ENCODE assay signal across 1 cellular context in the genomic region with DNA sequence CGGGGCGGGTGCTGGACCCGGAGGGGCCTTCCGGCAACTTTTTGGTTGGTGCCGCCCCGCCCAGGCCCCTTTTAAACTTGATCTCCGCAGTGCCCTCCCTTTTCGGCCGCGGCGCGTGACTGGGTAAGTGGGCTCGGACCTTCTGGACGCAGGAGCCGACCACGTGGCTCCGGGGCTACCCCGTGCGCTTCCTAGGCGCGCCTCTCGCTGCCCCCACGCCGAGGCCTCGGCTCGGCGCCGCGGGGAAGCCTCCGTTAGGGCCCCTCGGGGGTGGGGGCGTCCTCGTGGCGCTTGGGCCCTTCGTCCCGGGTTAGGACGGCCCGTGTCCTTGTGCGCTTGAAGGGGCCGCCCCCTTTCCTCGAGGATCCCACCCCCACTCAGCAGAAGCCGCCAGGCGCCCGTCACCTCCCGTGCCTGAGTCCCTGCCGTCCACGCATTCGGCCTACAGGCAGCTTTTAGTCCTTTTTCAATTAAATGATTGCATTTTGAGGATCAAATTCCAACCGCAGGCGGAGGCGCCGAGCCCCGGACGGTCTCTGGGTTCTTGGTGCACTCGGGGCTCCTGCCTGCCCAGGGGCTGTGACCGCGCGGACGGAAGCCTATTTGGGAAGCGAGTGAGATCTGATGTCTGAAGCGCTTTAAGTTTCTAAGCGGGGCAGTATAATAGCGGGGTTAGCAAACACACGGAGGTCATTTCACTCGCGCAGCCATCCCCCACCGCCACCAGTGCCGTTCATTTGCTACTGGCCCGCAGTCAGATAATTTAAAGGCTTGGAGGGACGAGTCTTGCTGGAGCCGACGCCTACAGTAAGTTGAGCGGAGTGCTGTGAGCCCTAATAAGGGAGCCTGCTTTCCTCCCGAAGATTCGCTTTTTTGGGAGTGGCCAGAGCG.
TF ChIP-seq lines count a peak whose summit lies in the region.

No MANE protein-coding gene starts in this region.

TF ChIP-seq in HepG2, 621 proteins besides CTCF, POLR2A, EP300 and RAD21 (continued from another document and continues in another):
- TF ChIP-seq, protein P1, sequence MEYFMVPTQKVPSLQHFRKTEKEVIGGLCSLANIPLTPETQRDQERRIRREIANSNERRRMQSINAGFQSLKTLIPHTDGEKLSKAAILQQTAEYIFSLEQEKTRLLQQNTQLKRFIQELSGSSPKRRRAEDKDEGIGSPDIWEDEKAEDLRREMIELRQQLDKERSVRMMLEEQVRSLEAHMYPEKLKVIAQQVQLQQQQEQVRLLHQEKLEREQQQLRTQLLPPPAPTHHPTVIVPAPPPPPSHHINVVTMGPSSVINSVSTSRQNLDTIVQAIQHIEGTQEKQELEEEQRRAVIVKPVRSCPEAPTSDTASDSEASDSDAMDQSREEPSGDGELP (IDR thresholded peaks at IDR 0.05; ENCODE audit: borderline replicate concordance, low read depth): no peak
- TF ChIP-seq HDAC1 (CRISPR knock-in tag; IDR thresholded peaks at IDR 0.05) (peak; percentile 50), KDM2A (CRISPR knock-in tag; IDR thresholded peaks at IDR 0.05; ENCODE audit: borderline replicate concordance, low read depth) (peak; percentile 82), ZNF24 (IDR thresholded peaks at IDR 0.05) (no peak), ZNF614 (CRISPR knock-in tag; IDR thresholded peaks at IDR 0.05; ENCODE audit: borderline replicate concordance) (no peak), RELA (CRISPR knock-in tag; IDR thresholded peaks at IDR 0.05) (no peak; the same call in 1 of the 2 replicates), ATF7 (IDR thresholded peaks at IDR 0.05) (no peak), ATF7 (CRISPR knock-in tag; IDR thresholded peaks at IDR 0.05) (no peak), AHR (CRISPR knock-in tag; IDR thresholded peaks at IDR 0.05) (peak; percentile 25; the same call in 1 of the 2 replicates), ZNF569 (CRISPR knock-in tag; IDR thresholded peaks at IDR 0.05; ENCODE audit: borderline replicate concordance) (no peak), RBM39 (IDR thresholded peaks at IDR 0.05; ENCODE audit: low read depth, low read length, poor library complexity, severe bottlenecking) (peak; percentile 56), ZNF468 (CRISPR knock-in tag; IDR thresholded peaks at IDR 0.05) (0 out of 2 replicates have a peak, but pooled peaks have one; percentile 57), SMAD3 (CRISPR knock-in tag; IDR thresholded peaks at IDR 0.05) (no peak; the same call in 1 of the 2 replicates), AGO1 (IDR thresholded peaks at IDR 0.05; ENCODE audit: low read depth, low read length, poor library complexity, severe bottlenecking) (no peak), SOX5 (CRISPR knock-in tag; IDR thresholded peaks at IDR 0.05; ENCODE audit: borderline replicate concordance) (no peak), SNRNP70 (IDR thresholded peaks at IDR 0.05; ENCODE audit: low read depth, low read length) (no peak), ZNF430 (CRISPR knock-in tag; IDR thresholded peaks at IDR 0.05) (peak; percentile 68), ZNF747 (CRISPR knock-in tag; IDR thresholded peaks at IDR 0.05; ENCODE audit: borderline replicate concordance) (0 out of 2 replicates have a peak, but pooled peaks have one; percentile 33), ZNF501 (CRISPR knock-in tag; IDR thresholded peaks at IDR 0.05) (peak; percentile 71; the same call in 1 of the 2 replicates), ZBTB7A (CRISPR knock-in tag; IDR thresholded peaks at IDR 0.05) (peak; percentile 72; the same call in 1 of the 2 replicates)
- TF ChIP-seq, protein P2, sequence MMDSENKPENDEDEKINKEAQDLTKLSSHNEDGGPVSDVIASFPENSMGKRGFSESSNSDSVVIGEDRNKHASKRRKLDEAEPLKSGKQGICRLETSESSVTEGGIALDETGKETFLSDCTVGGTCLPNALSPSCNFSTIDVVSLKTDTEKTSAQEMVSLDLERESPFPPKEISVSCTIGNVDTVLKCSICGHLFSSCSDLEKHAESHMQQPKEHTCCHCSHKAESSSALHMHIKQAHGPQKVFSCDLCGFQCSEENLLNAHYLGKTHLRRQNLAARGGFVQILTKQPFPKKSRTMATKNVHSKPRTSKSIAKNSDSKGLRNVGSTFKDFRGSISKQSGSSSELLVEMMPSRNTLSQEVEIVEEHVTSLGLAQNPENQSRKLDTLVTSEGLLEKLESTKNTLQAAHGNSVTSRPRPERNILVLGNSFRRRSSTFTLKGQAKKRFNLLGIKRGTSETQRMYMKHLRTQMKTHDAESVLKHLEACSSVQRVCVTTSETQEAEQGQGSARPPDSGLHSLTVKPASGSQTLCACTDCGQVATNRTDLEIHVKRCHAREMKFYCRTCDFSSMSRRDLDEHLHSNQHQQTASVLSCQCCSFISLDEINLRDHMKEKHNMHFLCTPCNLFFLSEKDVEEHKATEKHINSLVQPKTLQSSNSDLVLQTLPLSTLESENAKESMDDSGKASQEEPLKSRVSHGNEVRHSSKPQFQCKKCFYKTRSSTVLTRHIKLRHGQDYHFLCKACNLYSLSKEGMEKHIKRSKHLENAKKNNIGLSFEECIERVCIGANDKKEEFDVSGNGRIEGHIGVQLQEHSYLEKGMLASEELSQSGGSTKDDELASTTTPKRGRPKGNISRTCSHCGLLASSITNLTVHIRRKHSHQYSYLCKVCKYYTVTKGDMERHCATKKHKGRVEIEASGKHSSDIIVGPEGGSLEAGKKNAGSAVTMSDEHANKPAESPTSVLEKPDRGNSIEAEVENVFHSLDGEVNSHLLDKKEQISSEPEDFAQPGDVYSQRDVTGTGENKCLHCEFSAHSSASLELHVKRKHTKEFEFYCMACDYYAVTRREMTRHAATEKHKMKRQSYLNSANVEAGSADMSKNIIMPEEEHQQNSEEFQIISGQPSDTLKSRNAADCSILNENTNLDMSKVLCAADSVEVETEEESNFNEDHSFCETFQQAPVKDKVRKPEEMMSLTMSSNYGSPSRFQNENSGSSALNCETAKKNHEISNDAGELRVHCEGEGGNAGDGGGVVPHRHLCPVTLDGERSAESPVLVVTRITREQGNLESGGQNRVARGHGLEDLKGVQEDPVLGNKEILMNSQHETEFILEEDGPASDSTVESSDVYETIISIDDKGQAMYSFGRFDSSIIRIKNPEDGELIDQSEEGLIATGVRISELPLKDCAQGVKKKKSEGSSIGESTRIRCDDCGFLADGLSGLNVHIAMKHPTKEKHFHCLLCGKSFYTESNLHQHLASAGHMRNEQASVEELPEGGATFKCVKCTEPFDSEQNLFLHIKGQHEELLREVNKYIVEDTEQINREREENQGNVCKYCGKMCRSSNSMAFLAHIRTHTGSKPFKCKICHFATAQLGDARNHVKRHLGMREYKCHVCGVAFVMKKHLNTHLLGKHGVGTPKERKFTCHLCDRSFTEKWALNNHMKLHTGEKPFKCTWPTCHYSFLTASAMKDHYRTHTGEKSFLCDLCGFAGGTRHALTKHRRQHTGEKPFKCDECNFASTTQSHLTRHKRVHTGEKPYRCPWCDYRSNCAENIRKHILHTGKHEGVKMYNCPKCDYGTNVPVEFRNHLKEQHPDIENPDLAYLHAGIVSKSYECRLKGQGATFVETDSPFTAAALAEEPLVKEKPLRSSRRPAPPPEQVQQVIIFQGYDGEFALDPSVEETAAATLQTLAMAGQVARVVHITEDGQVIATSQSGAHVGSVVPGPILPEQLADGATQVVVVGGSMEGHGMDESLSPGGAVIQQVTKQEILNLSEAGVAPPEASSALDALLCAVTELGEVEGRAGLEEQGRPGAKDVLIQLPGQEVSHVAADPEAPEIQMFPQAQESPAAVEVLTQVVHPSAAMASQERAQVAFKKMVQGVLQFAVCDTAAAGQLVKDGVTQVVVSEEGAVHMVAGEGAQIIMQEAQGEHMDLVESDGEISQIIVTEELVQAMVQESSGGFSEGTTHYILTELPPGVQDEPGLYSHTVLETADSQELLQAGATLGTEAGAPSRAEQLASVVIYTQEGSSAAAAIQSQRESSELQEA (CRISPR knock-in tag; IDR thresholded peaks at IDR 0.05; ENCODE audit: not compliant biosample characterization): no peak
- TF ChIP-seq, protein P3, sequence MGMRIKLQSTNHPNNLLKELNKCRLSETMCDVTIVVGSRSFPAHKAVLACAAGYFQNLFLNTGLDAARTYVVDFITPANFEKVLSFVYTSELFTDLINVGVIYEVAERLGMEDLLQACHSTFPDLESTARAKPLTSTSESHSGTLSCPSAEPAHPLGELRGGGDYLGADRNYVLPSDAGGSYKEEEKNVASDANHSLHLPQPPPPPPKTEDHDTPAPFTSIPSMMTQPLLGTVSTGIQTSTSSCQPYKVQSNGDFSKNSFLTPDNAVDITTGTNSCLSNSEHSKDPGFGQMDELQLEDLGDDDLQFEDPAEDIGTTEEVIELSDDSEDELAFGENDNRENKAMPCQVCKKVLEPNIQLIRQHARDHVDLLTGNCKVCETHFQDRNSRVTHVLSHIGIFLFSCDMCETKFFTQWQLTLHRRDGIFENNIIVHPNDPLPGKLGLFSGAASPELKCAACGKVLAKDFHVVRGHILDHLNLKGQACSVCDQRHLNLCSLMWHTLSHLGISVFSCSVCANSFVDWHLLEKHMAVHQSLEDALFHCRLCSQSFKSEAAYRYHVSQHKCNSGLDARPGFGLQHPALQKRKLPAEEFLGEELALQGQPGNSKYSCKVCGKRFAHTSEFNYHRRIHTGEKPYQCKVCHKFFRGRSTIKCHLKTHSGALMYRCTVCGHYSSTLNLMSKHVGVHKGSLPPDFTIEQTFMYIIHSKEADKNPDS (CRISPR knock-in tag; IDR thresholded peaks at IDR 0.05): no peak
- TF ChIP-seq, protein P4, sequence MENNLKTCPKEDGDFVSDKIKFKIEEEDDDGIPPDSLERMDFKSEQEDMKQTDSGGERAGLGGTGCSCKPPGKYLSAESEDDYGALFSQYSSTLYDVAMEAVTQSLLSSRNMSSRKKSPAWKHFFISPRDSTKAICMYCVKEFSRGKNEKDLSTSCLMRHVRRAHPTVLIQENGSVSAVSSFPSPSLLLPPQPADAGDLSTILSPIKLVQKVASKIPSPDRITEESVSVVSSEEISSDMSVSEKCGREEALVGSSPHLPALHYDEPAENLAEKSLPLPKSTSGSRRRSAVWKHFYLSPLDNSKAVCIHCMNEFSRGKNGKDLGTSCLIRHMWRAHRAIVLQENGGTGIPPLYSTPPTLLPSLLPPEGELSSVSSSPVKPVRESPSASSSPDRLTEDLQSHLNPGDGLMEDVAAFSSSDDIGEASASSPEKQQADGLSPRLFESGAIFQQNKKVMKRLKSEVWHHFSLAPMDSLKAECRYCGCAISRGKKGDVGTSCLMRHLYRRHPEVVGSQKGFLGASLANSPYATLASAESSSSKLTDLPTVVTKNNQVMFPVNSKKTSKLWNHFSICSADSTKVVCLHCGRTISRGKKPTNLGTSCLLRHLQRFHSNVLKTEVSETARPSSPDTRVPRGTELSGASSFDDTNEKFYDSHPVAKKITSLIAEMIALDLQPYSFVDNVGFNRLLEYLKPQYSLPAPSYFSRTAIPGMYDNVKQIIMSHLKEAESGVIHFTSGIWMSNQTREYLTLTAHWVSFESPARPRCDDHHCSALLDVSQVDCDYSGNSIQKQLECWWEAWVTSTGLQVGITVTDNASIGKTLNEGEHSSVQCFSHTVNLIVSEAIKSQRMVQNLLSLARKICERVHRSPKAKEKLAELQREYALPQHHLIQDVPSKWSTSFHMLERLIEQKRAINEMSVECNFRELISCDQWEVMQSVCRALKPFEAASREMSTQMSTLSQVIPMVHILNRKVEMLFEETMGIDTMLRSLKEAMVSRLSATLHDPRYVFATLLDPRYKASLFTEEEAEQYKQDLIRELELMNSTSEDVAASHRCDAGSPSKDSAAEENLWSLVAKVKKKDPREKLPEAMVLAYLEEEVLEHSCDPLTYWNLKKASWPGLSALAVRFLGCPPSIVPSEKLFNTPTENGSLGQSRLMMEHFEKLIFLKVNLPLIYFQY (CRISPR knock-in tag; IDR thresholded peaks at IDR 0.05; ENCODE audit: borderline replicate concordance): no peak
- TF ChIP-seq, protein P5, sequence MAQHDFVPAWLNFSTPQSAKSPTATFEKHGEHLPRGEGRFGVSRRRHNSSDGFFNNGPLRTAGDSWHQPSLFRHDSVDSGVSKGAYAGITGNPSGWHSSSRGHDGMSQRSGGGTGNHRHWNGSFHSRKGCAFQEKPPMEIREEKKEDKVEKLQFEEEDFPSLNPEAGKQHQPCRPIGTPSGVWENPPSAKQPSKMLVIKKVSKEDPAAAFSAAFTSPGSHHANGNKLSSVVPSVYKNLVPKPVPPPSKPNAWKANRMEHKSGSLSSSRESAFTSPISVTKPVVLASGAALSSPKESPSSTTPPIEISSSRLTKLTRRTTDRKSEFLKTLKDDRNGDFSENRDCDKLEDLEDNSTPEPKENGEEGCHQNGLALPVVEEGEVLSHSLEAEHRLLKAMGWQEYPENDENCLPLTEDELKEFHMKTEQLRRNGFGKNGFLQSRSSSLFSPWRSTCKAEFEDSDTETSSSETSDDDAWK (CRISPR knock-in tag; IDR thresholded peaks at IDR 0.05): no peak
- TF ChIP-seq, protein P6, sequence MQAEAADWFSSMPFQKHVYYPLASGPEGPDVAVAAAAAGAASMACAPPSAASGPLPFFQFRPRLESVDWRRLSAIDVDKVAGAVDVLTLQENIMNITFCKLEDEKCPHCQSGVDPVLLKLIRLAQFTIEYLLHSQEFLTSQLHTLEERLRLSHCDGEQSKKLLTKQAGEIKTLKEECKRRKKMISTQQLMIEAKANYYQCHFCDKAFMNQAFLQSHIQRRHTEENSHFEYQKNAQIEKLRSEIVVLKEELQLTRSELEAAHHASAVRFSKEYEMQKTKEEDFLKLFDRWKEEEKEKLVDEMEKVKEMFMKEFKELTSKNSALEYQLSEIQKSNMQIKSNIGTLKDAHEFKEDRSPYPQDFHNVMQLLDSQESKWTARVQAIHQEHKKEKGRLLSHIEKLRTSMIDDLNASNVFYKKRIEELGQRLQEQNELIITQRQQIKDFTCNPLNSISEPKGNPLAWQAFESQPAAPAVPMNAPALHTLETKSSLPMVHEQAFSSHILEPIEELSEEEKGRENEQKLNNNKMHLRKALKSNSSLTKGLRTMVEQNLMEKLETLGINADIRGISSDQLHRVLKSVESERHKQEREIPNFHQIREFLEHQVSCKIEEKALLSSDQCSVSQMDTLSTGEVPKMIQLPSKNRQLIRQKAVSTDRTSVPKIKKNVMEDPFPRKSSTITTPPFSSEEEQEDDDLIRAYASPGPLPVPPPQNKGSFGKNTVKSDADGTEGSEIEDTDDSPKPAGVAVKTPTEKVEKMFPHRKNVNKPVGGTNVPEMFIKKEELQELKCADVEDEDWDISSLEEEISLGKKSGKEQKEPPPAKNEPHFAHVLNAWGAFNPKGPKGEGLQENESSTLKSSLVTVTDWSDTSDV (CRISPR knock-in tag; IDR thresholded peaks at IDR 0.05): 0 out of 2 replicates have a peak, but pooled peaks have one; percentile 34
- TF ChIP-seq, protein P7, sequence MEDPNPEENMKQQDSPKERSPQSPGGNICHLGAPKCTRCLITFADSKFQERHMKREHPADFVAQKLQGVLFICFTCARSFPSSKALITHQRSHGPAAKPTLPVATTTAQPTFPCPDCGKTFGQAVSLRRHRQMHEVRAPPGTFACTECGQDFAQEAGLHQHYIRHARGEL (CRISPR knock-in tag; IDR thresholded peaks at IDR 0.05): no peak
- TF ChIP-seq, protein P8, sequence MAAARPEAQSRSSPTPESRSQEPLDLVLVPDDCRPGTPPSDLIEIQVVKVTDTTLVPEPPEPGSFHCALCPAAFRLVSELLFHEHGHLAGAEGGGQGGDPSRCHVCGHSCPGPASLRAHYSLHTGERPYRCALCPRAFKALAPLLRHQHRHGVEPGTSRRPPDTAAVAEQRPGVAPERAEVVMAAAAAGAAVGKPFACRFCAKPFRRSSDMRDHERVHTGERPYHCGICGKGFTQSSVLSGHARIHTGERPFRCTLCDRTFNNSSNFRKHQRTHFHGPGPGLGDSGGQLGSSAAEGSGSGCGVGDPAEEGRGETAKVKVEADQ (CRISPR knock-in tag; IDR thresholded peaks at IDR 0.05; ENCODE audit: borderline replicate concordance): peak; percentile 78; the same call in 1 of the 2 replicates
